Comparison of ENCODE assay signal across 20 cellular contexts in genomic region chr10:66964946-66965345, GRCh38. TPM values are rescaled to one million over a fixed set of nuclear protein-coding genes. Genes with fewer than 3 reads are reported as not detected.
DNase-seq lines count a peak whose midpoint lies in the region; ATAC-seq and TF ChIP-seq lines count a peak whose summit lies in the region.
"Had no signal": no experiment of that assay in that cellular context is flagged by ENCODE, and none has a peak within 500 bp of the region (broad histone marks: within the 10 kb centered on the region; RNA-seq: fewer than 3 reads in every experiment).

No MANE protein-coding gene starts in this region.

- no peaks in the 10 kb centered on the region for H3K27me3 ChIP-seq in SJCRH30
- no peaks in the 10 kb centered on the region for H3K27me3 ChIP-seq in neural progenitor cell
- no peaks in the 10 kb centered on the region for H3K27me3 ChIP-seq in testis

- no peaks in the 10 kb centered on the region for H3K9me3 ChIP-seq in SJCRH30 (replicated peaks)
- H3K9me3 ChIP-seq in neural progenitor cell (ENCODE audit: low read depth) = no peaks in the 10 kb centered on the region
- no peaks in the 10 kb centered on the region for H3K9me3 ChIP-seq in testis
- H3K9me3 ChIP-seq: A549 had no signal

- intact Hi-C loops in testis (cut with DNase I; ENCODE audit: low total_unique reads) = no loop called here

- no peak overlapping the region for H3K4me3 ChIP-seq in SJCRH30
- no peak overlapping the region for H3K4me3 ChIP-seq in neural progenitor cell
- H3K4me3 ChIP-seq in testis = no peak overlapping the region
- H3K4me3 ChIP-seq: A549, GM23248 had no signal

- DNase-seq in SJCRH30 (peak; percentile 3 to 14), cerebellum (ENCODE audit: low spot score) (peak; percentile 45), neural progenitor cell (ENCODE audit: low spot score) (peak; percentile 35), testis (peak; percentile 36), WTC11 (ENCODE audit: low spot score) (no peak), AML-193 (lab: John Stamatoyannopoulos, UW) (no peak)
- DNase-seq: 8988T; ACHN; Calu3; CD4-positive, alpha-beta memory T cell; COR-L47; DMS53; DMS79 treated with DMSO at 0.1 percent for 48 hours; GM23248; H9 had no signal

- CTCF ChIA-PET in WTC11 (lab: Charles Lee) = no interaction called here

- POLR2A ChIA-PET in WTC11 (lab: Charles Lee) = no interaction called here

- H3K27ac ChIP-seq in SJCRH30 = no peak overlapping the region
- H3K27ac ChIP-seq in neural progenitor cell = peak overlapping the region; percentile 2
- peak overlapping the region in 1 of 2 donors; percentile 47 for H3K27ac ChIP-seq in testis
- H3K27ac ChIP-seq: A549, GM23248 had no signal

- H3K4me2 ChIP-seq in neural progenitor cell = no peak overlapping the region
- H3K4me2 ChIP-seq: A549 had no signal

- peaks cover 3% of the 10 kb centered on the region for H3K9me3 Mint-ChIP-seq in neural progenitor cell
- H3K9me3 Mint-ChIP-seq in WTC11 = peaks cover 5% of the 10 kb centered on the region; the same call in 1 of the 2 replicates
- H3K9me3 Mint-ChIP-seq: H9 had no signal

- H3K9ac ChIP-seq in neural progenitor cell = no peak overlapping the region
- H3K9ac ChIP-seq: GM23248 had no signal

- no peaks in the 10 kb centered on the region for H3K79me2 ChIP-seq in neural progenitor cell (ENCODE audit: low read depth)

- TF ChIP-seq CTCF in neural progenitor cell (IDR thresholded peaks at IDR 0.05) (no peak), testis (IDR thresholded peaks at IDR 0.05) (no peak), WTC11 (IDR thresholded peaks at IDR 0.05) (no peak)

- H3K36me3 ChIP-seq in SJCRH30 (no peaks in the 10 kb centered on the region), neural progenitor cell (no peaks in the 10 kb centered on the region), testis (ENCODE audit: low read depth, missing control alignments) (no peaks in the 10 kb centered on the region)

- no peaks in the 10 kb centered on the region for H4K20me1 ChIP-seq in neural progenitor cell (ENCODE audit: low read depth)

- no peak overlapping the region for H3K4me3 Mint-ChIP-seq in neural progenitor cell
- H3K4me3 Mint-ChIP-seq in WTC11 = no peak overlapping the region
- H3K4me3 Mint-ChIP-seq: CD4-positive, alpha-beta memory T cell; H9 had no signal

- WGBS in testis, 2 donors = 42 to 45% methylated on average over 4 of the region's 4 CpGs

- no peaks in the 10 kb centered on the region for H3F3A ChIP-seq in neural progenitor cell (ENCODE audit: low read depth)

- H3K4me1 Mint-ChIP-seq in neural progenitor cell (peaks cover 3% of the 10 kb centered on the region), WTC11 (peaks cover 3% of the 10 kb centered on the region; the same call in 1 of the 2 replicates)
- H3K4me1 Mint-ChIP-seq: CD4-positive, alpha-beta memory T cell had no signal

- H2AFZ ChIP-seq in neural progenitor cell (replicated peaks) = no peak overlapping the region
- H2AFZ ChIP-seq: GM23248 had no signal

- H3K27me3 Mint-ChIP-seq in neural progenitor cell (ENCODE audit: insufficient read depth, low read depth) (no peaks in the 10 kb centered on the region), WTC11 (ENCODE audit: low read depth) (no peaks in the 10 kb centered on the region)

- H3K4me1 ChIP-seq in SJCRH30 = no peaks in the 10 kb centered on the region
- peaks cover 8% of the 10 kb centered on the region for H3K4me1 ChIP-seq in neural progenitor cell
- no peaks in the 10 kb centered on the region for H3K4me1 ChIP-seq in testis
- H3K4me1 ChIP-seq: A549 had no signal

- peaks cover 2% of the 10 kb centered on the region for H3K36me3 Mint-ChIP-seq in neural progenitor cell
- peaks cover 4% of the 10 kb centered on the region; the same call in 1 of the 2 replicates for H3K36me3 Mint-ChIP-seq in WTC11
- H3K36me3 Mint-ChIP-seq: CD4-positive, alpha-beta memory T cell had no signal

- no peak for TF ChIP-seq POLR2A in testis (IDR thresholded peaks at IDR 0.05)

- H3K27ac Mint-ChIP-seq in neural progenitor cell (no peak overlapping the region), WTC11 (no peak overlapping the region)
- H3K27ac Mint-ChIP-seq: CD4-positive, alpha-beta memory T cell had no signal

- ATAC-seq in WTC11 (no peak), HG03095 (IDR thresholded peaks at IDR 0.05; ENCODE audit: unreplicated experiment) (no peak)
- ATAC-seq: A549, HCT116 had no signal

TF ChIP-seq in WTC11, 78 proteins besides CTCF, POLR2A, EP300 and RAD21 (continues in another document):
- no peak for TF ChIP-seq NR1H2 (CRISPR knock-in tag; IDR thresholded peaks at IDR 0.05)
- no peak for TF ChIP-seq ZNF138 (CRISPR knock-in tag; conservative IDR thresholded peaks at IDR 0.05)
- no peak for TF ChIP-seq E2F4 (CRISPR knock-in tag; IDR thresholded peaks at IDR 0.05; ENCODE audit: borderline replicate concordance, low read depth)
- no peak for TF ChIP-seq ZNF425 (CRISPR knock-in tag; conservative IDR thresholded peaks at IDR 0.05)
- no peak for TF ChIP-seq HMGA2 (CRISPR knock-in tag; IDR thresholded peaks at IDR 0.05)
- no peak for TF ChIP-seq ATF6 (CRISPR knock-in tag; IDR thresholded peaks at IDR 0.05)
- no peak for TF ChIP-seq ESRRA (CRISPR knock-in tag; IDR thresholded peaks at IDR 0.05; ENCODE audit: borderline replicate concordance)
- no peak for TF ChIP-seq ZBTB21 (CRISPR knock-in tag; IDR thresholded peaks at IDR 0.05; ENCODE audit: borderline replicate concordance)
- no peak for TF ChIP-seq ATF1 (CRISPR knock-in tag; IDR thresholded peaks at IDR 0.05)
- TF ChIP-seq ZNF121 (CRISPR knock-in tag; IDR thresholded peaks at IDR 0.05) = no peak
- TF ChIP-seq PRRX2 (CRISPR knock-in tag; IDR thresholded peaks at IDR 0.05) = no peak
- no peak for TF ChIP-seq STAT6 (CRISPR knock-in tag; conservative IDR thresholded peaks at IDR 0.05; ENCODE audit: low read depth)
- TF ChIP-seq OVOL2 (CRISPR knock-in tag; IDR thresholded peaks at IDR 0.05; ENCODE audit: borderline replicate concordance) = no peak

RNA-seq across cellular contexts. Expression of gene LRRTM3, which starts 39.1 kb away (rescaled TPM):
- total RNA-seq in SJCRH30 (2014; rRNA removed; shearing (Covaris generic)) = 0.05 and 0.10 TPM in 2 replicates
- total RNA-seq in cerebellum (17.1 TPM), neural progenitor cell (ENCODE audit: low replicate concordance) (0.03 TPM in 1 of 2 replicates, not detected in the other), testis (10 to 100 TPM in 1 of 2 donors, under 1 TPM in 1; 0.94 to 10.5 TPM), WTC11 (2021) (0.32 to 0.52 TPM (median 0.48 TPM) in 3 replicates)
- polyA plus RNA-seq in testis (ENCODE audit: insufficient read depth, low read depth, low replicate concordance) = 14.0 TPM
- total RNA-seq: Calu3; CD4-positive, alpha-beta memory T cell; Daoy; GM23248 had no signal
- polyA plus RNA-seq: A549; BJ; CD4-positive, alpha-beta memory T cell; GM23248 had no signal

Comparison
In these comparisons a context has a peak if more than half of its experiments do, and no peak if none do; other contexts are left out.
1. DNase-seq: peak in SJCRH30 (2 of 2), cerebellum (single experiment), neural progenitor cell (single experiment) and testis (single experiment); none in WTC11 (single experiment) and AML-193 (0 of 2).